Comparison of ENCODE assay signal across 3 cellular contexts in the genomic region with DNA sequence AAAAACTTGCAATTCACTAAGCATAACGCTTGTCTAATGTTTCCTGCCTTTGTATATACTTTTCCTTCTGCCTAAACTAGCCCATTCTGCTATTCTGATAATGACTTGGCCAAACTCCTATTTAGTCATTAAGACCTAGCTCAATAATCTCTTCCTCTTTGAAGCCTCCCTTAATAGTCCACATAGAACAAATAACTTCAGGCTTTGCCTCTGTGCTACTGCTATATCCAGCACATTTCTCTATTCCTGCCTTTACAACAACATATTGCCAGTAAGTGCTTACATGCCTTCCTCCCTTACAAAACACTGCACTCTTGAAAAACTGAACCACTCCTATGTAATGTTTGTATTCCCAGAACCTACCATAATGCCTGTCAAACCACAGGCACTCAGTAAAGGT.
TF ChIP-seq lines count a peak whose summit lies in the region.

No MANE protein-coding gene starts in this region.

TF ChIP-seq in HEK293, 187 proteins besides CTCF, POLR2A, EP300 and RAD21:
- TF ChIP-seq ZBTB21 (tag by site-specific recombination; IDR thresholded peaks at IDR 0.05) (no peak), ZNF311 (tag by site-specific recombination; IDR thresholded peaks at IDR 0.05; ENCODE audit: borderline replicate concordance) (no peak), ZNF174 (tag by site-specific recombination; IDR thresholded peaks at IDR 0.05) (no peak), ZSCAN23 (tag by site-specific recombination; IDR thresholded peaks at IDR 0.05) (no peak), ZNF362 (tag by site-specific recombination; IDR thresholded peaks at IDR 0.05) (0 out of 2 replicates have a peak, but pooled peaks have one; percentile 4), TRIM28 (IDR thresholded peaks at IDR 0.05; ENCODE audit: borderline replicate concordance, low read length) (no peak), ZNF292 (tag by site-specific recombination; IDR thresholded peaks at IDR 0.05; ENCODE audit: borderline replicate concordance, low read depth) (no peak), ZNF398 (tag by site-specific recombination; IDR thresholded peaks at IDR 0.05) (no peak), ZNF133 (tag by site-specific recombination; IDR thresholded peaks at IDR 0.05) (no peak), ZNF660 (tag by site-specific recombination; IDR thresholded peaks at IDR 0.05) (no peak), WT1 (tag by site-specific recombination; IDR thresholded peaks at IDR 0.05) (peak; percentile 49; the same call in 1 of the 2 replicates), ZNF48 (tag by site-specific recombination; IDR thresholded peaks at IDR 0.05) (no peak), OSR2 (tag by site-specific recombination; IDR thresholded peaks at IDR 0.05) (peak; percentile 75), ZNF600 (tag by site-specific recombination; IDR thresholded peaks at IDR 0.05) (0 out of 2 replicates have a peak, but pooled peaks have one; percentile 44), ZBTB1 (tag by site-specific recombination; IDR thresholded peaks at IDR 0.05) (no peak), PRDM6 (tag by site-specific recombination; IDR thresholded peaks at IDR 0.05) (peak; percentile 67)
TF ChIP-seq in HEK293: peak in this region for 5.

TF ChIP-seq in K562, 482 proteins besides CTCF, POLR2A, EP300 and RAD21:
- TF ChIP-seq ZBTB34 (CRISPR knock-in tag; IDR thresholded peaks at IDR 0.05) (no peak), POLR3G (IDR thresholded peaks at IDR 0.05; ENCODE audit: extremely low read depth, insufficient read length, insufficient replicate concordance) (no peak), POU5F1 (IDR thresholded peaks at IDR 0.05; ENCODE audit: borderline replicate concordance, low read depth, low read length, partially characterized antibody) (no peak), ZNF143 (CRISPR knock-in tag; IDR thresholded peaks at IDR 0.05) (no peak), PHB2 (IDR thresholded peaks at IDR 0.05; ENCODE audit: low read depth) (no peak), ZBTB8A (IDR thresholded peaks at IDR 0.05; ENCODE audit: partially characterized antibody) (no peak), ZNF586 (CRISPR knock-in tag; conservative IDR thresholded peaks at IDR 0.05) (no peak), FUS (optimal IDR thresholded peaks at IDR 0.05; ENCODE audit: low read depth, low read length) (no peak)
- TF ChIP-seq, protein P1, sequence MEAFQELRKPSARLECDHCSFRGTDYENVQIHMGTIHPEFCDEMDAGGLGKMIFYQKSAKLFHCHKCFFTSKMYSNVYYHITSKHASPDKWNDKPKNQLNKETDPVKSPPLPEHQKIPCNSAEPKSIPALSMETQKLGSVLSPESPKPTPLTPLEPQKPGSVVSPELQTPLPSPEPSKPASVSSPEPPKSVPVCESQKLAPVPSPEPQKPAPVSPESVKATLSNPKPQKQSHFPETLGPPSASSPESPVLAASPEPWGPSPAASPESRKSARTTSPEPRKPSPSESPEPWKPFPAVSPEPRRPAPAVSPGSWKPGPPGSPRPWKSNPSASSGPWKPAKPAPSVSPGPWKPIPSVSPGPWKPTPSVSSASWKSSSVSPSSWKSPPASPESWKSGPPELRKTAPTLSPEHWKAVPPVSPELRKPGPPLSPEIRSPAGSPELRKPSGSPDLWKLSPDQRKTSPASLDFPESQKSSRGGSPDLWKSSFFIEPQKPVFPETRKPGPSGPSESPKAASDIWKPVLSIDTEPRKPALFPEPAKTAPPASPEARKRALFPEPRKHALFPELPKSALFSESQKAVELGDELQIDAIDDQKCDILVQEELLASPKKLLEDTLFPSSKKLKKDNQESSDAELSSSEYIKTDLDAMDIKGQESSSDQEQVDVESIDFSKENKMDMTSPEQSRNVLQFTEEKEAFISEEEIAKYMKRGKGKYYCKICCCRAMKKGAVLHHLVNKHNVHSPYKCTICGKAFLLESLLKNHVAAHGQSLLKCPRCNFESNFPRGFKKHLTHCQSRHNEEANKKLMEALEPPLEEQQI (IDR thresholded peaks at IDR 0.05): no peak
TF ChIP-seq in K562: peak in this region for 0.

TF ChIP-seq in neural cell, 6 proteins besides CTCF, POLR2A, EP300 and RAD21:
- TF ChIP-seq EZH2 (IDR thresholded peaks at IDR 0.05; ENCODE audit: borderline replicate concordance, insufficient read depth, low read length, poor library complexity, severe bottlenecking): no peak
- no peak for TF ChIP-seq POLR2AphosphoS5 (IDR thresholded peaks at IDR 0.05)
- TF ChIP-seq TAF1 (IDR thresholded peaks at IDR 0.05; ENCODE audit: low read depth): no peak
- TF ChIP-seq SMC3 (conservative IDR thresholded peaks at IDR 0.05; ENCODE audit: poor library complexity): no peak
- no peak for TF ChIP-seq MXI1 (conservative IDR thresholded peaks at IDR 0.05; ENCODE audit: poor library complexity, severe bottlenecking)
- TF ChIP-seq, protein P2, sequence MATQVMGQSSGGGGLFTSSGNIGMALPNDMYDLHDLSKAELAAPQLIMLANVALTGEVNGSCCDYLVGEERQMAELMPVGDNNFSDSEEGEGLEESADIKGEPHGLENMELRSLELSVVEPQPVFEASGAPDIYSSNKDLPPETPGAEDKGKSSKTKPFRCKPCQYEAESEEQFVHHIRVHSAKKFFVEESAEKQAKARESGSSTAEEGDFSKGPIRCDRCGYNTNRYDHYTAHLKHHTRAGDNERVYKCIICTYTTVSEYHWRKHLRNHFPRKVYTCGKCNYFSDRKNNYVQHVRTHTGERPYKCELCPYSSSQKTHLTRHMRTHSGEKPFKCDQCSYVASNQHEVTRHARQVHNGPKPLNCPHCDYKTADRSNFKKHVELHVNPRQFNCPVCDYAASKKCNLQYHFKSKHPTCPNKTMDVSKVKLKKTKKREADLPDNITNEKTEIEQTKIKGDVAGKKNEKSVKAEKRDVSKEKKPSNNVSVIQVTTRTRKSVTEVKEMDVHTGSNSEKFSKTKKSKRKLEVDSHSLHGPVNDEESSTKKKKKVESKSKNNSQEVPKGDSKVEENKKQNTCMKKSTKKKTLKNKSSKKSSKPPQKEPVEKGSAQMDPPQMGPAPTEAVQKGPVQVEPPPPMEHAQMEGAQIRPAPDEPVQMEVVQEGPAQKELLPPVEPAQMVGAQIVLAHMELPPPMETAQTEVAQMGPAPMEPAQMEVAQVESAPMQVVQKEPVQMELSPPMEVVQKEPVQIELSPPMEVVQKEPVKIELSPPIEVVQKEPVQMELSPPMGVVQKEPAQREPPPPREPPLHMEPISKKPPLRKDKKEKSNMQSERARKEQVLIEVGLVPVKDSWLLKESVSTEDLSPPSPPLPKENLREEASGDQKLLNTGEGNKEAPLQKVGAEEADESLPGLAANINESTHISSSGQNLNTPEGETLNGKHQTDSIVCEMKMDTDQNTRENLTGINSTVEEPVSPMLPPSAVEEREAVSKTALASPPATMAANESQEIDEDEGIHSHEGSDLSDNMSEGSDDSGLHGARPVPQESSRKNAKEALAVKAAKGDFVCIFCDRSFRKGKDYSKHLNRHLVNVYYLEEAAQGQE (IDR thresholded peaks at IDR 0.05; ENCODE audit: borderline replicate concordance): no peak
